Comparison of ENCODE assay signal across 8 cellular contexts in the genomic region with DNA sequence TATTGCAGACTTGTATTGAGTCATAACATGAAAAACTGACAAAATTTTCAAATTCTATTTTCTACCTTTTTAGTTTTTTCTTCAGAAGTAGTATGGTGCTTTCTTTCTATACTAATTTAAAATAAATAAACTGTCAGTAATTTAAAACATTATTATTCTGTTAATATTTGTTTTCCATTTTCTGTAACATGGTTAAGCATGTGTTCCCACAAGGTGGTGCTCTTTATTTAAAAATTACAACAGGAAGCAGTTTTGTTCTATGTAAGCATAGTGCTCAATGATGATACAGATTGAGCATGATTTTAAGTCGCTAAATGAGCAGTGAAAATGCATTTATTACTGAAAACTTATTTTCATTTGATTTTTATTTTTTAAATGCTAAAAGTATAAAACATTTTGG.
DNase-seq lines count a peak whose midpoint lies in the region; ATAC-seq and TF ChIP-seq lines count a peak whose summit lies in the region.

No MANE protein-coding gene starts in this region.

- POLR2A ChIA-PET in PC-3 (lab: Charles Lee; ENCODE audit: unreplicated experiment), result no interaction called here

- no peaks in the 10 kb centered on the region for H3K27me3 Mint-ChIP-seq in progenitor cell of endocrine pancreas

- ATAC-seq in GM18517 (IDR thresholded peaks at IDR 0.05; ENCODE audit: unreplicated experiment) (peak; percentile 73), PC-3 (0 out of 2 replicates have a peak, but pooled peaks have one; percentile 31)

- WGBS in sigmoid colon, 2 donors, result 1 to 4% methylated on average over 1 of the region's 1 CpG

- no peaks in the 10 kb centered on the region for H3K9me3 Mint-ChIP-seq in progenitor cell of endocrine pancreas (ENCODE audit: low read depth)

- no peak overlapping the region for H3K9ac ChIP-seq in PC-3 (ENCODE audit: low read length)

- no peak for DNase-seq in AG09309 (ENCODE audit: low read depth)
- peak; percentile 45 for DNase-seq in KBM-7
- DNase-seq in PC-3, result peak; percentile 52
- peak; percentile 19 for DNase-seq in epithelial cell of proximal tubule (ENCODE audit: low read depth)
- DNase-seq in progenitor cell of endocrine pancreas (ENCODE audit: low spot score, unreplicated experiment), result no peak
- DNase-seq in sigmoid colon, result no peak
- no peak for DNase-seq in activated CD4-positive, alpha-beta T cell treated with anti-CD3 and anti-CD28 coated beads for 48 hours

- no peaks in the 10 kb centered on the region for H3F3A ChIP-seq in PC-3 (ENCODE audit: low read length, unreplicated experiment)

- no peak overlapping the region for H2AFZ ChIP-seq in PC-3 (ENCODE audit: low read length)

- no peaks in the 10 kb centered on the region for H3K27me3 ChIP-seq in PC-3 (ENCODE audit: low read length)
- H3K27me3 ChIP-seq in sigmoid colon, result no peaks in the 10 kb centered on the region

- H3K9me2 ChIP-seq in PC-3 (replicated peaks; ENCODE audit: low read length), result no peaks in the 10 kb centered on the region

- no peaks in the 10 kb centered on the region for H3K36me3 ChIP-seq in PC-3 (ENCODE audit: low read depth, low read length)
- no peaks in the 10 kb centered on the region for H3K36me3 ChIP-seq in sigmoid colon

- in situ Hi-C loops in KBM-7 (cut with MboI; ENCODE audit: low pct_unique_long_range_greater_than_20kb, low sequenced_read_pairs), result no loop called here

- H3K27ac ChIP-seq in PC-3 (ENCODE audit: low read length), result no peak overlapping the region
- H3K27ac ChIP-seq in sigmoid colon, result no peak overlapping the region

- H3K36me3 Mint-ChIP-seq in progenitor cell of endocrine pancreas (ENCODE audit: insufficient read depth), result no peaks in the 10 kb centered on the region

- intact Hi-C loops in PC-3 (cut with micrococcal nuclease) (loop anchor here (1.0 to 2.0 kb wide), 3 partner anchors 152 to 714 kb away; a partner anchor contains a TSS), sigmoid colon (cut with DNase I) (no loop called here)

- H3K4me3 Mint-ChIP-seq in progenitor cell of endocrine pancreas (ENCODE audit: low read depth), result no peak overlapping the region

- H3K4me1 Mint-ChIP-seq in progenitor cell of endocrine pancreas (ENCODE audit: low read depth), result no peaks in the 10 kb centered on the region

- TF ChIP-seq EP300 in sigmoid colon (IDR thresholded peaks at IDR 0.05), result no peak

- TF ChIP-seq CTCF in AG09309 (IDR thresholded peaks at IDR 0.05; ENCODE audit: control insufficient read depth, insufficient read depth, low read depth, low read length, missing control alignments) (peak; percentile 28), PC-3 (conservative IDR thresholded peaks at IDR 0.05; ENCODE audit: low read depth, low read length) (peak; percentile 61), epithelial cell of proximal tubule (conservative IDR thresholded peaks at IDR 0.05; ENCODE audit: low read depth, low read length) (peak; percentile 61), progenitor cell of endocrine pancreas (IDR thresholded peaks at IDR 0.05; ENCODE audit: unreplicated experiment) (peak; percentile 78), sigmoid colon (IDR thresholded peaks at IDR 0.05) (peak in 2 of 4 experiments; percentile 30 to 39)

- H3K4me2 ChIP-seq in PC-3 (ENCODE audit: low read length), result no peak overlapping the region

- no peaks in the 10 kb centered on the region for H4K20me1 ChIP-seq in PC-3 (ENCODE audit: low read length)

- no TSS peak for BruUV-seq in PC-3 (replicated peaks; lab: Mats Ljungman, UMichigan)

- no peaks in the 10 kb centered on the region for H3K4me1 ChIP-seq in PC-3 (ENCODE audit: insufficient read depth, low read length)
- H3K4me1 ChIP-seq in sigmoid colon, result peaks cover 0 to 14% (median 0%) of the 10 kb centered on the region in 4 donors

- no peaks in the 10 kb centered on the region for H3K79me2 ChIP-seq in PC-3 (ENCODE audit: low read length)

- no peak overlapping the region for H3K27ac Mint-ChIP-seq in progenitor cell of endocrine pancreas

- CTCF ChIA-PET in PC-3 (lab: Charles Lee), result interaction anchor here (0.6 kb wide), 1 partner anchor 115 kb away, joined by 3 read pairs; a partner anchor contains a TSS

- TF ChIP-seq POLR2A in sigmoid colon (IDR thresholded peaks at IDR 0.05), result no peak

- H3K4me3 ChIP-seq in AG09309 (ENCODE audit: control insufficient read depth, low read depth, low read length) (no peak overlapping the region), PC-3 (ENCODE audit: low read length) (no peak overlapping the region), epithelial cell of proximal tubule (ENCODE audit: low read depth, low read length) (no peak overlapping the region), sigmoid colon (no peak overlapping the region)

- H3K9me3 ChIP-seq in PC-3 (ENCODE audit: low read length) (no peaks in the 10 kb centered on the region), sigmoid colon (no peaks in the 10 kb centered on the region)

Comparison
In these comparisons a context has a peak if more than half of its experiments do, and no peak if none do; other contexts are left out.
1. DNase-seq: peak in KBM-7 (single experiment), PC-3 (single experiment) and epithelial cell of proximal tubule (single experiment); none in AG09309 (single experiment), progenitor cell of endocrine pancreas (single experiment), sigmoid colon (single experiment) and activated CD4-positive, alpha-beta T cell treated with anti-CD3 and anti-CD28 coated beads for 48 hours (single experiment).